Comparison of ENCODE assay signal across 1 cellular context in genomic region chr13:44449999-44450821, GRCh38.
TF ChIP-seq lines count a peak whose summit lies in the region.

No MANE protein-coding gene starts in this region.

TF ChIP-seq in HepG2, 621 proteins besides CTCF, POLR2A, EP300 and RAD21 (continued from another document and continues in another):
- TF ChIP-seq ARID5B (CRISPR knock-in tag; IDR thresholded peaks at IDR 0.05) (peak; percentile 69), ZNF382 (CRISPR knock-in tag; IDR thresholded peaks at IDR 0.05; ENCODE audit: borderline replicate concordance) (no peak), TFE3 (CRISPR knock-in tag; IDR thresholded peaks at IDR 0.05) (no peak), HDAC6 (IDR thresholded peaks at IDR 0.05; ENCODE audit: low read depth, low read length) (no peak), FOSL2 (CRISPR knock-in tag; IDR thresholded peaks at IDR 0.05) (peak; percentile 85), ZNF598 (CRISPR knock-in tag; IDR thresholded peaks at IDR 0.05; ENCODE audit: borderline replicate concordance) (no peak), ATF7 (IDR thresholded peaks at IDR 0.05) (peak; percentile 72), ATF7 (CRISPR knock-in tag; IDR thresholded peaks at IDR 0.05) (no peak), ERF (CRISPR knock-in tag; IDR thresholded peaks at IDR 0.05) (no peak), ZNF576 (CRISPR knock-in tag; IDR thresholded peaks at IDR 0.05) (no peak), SKI (IDR thresholded peaks at IDR 0.05; ENCODE audit: partially characterized antibody) (no peak), CCDC6 (CRISPR knock-in tag; IDR thresholded peaks at IDR 0.05) (no peak), FOXC1 (CRISPR knock-in tag; IDR thresholded peaks at IDR 0.05; ENCODE audit: borderline replicate concordance) (no peak), XRCC5 (optimal IDR thresholded peaks at IDR 0.05; ENCODE audit: low read length) (no peak), SRSF1 (optimal IDR thresholded peaks at IDR 0.05; ENCODE audit: low read depth, low read length) (no peak), DRAP1 (CRISPR knock-in tag; IDR thresholded peaks at IDR 0.05) (no peak), REST (IDR thresholded peaks at IDR 0.05; ENCODE audit: borderline replicate concordance in 1 of 2, low read depth in 1 of 2, low read length in 2 of 2) (no peak), ZNF788 (CRISPR knock-in tag; IDR thresholded peaks at IDR 0.05; ENCODE audit: borderline replicate concordance) (no peak), ZNF160 (CRISPR knock-in tag; IDR thresholded peaks at IDR 0.05) (no peak), ATF2 (CRISPR knock-in tag; IDR thresholded peaks at IDR 0.05) (no peak), PRDM10 (CRISPR knock-in tag; IDR thresholded peaks at IDR 0.05; ENCODE audit: low read depth) (no peak), GRHL1 (CRISPR knock-in tag; conservative IDR thresholded peaks at IDR 0.05) (no peak), TEAD2 (CRISPR knock-in tag; IDR thresholded peaks at IDR 0.05) (no peak), ZNF766 (CRISPR knock-in tag; IDR thresholded peaks at IDR 0.05; ENCODE audit: borderline replicate concordance) (no peak), ZNF615 (CRISPR knock-in tag; IDR thresholded peaks at IDR 0.05; ENCODE audit: borderline replicate concordance) (no peak), ZGPAT (CRISPR knock-in tag; IDR thresholded peaks at IDR 0.05) (0 out of 2 replicates have a peak, but pooled peaks have one; percentile 32), DMAP1 (CRISPR knock-in tag; IDR thresholded peaks at IDR 0.05) (0 out of 2 replicates have a peak, but pooled peaks have one; percentile 55), JUND (CRISPR knock-in tag; IDR thresholded peaks at IDR 0.05) (no peak), THAP11 (CRISPR knock-in tag; IDR thresholded peaks at IDR 0.05) (0 out of 2 replicates have a peak, but pooled peaks have one; percentile 39), LCORL (IDR thresholded peaks at IDR 0.05) (no peak), LCORL (CRISPR knock-in tag; IDR thresholded peaks at IDR 0.05) (peak; percentile 66; the same call in 1 of the 2 replicates), MNT (IDR thresholded peaks at IDR 0.05) (no peak), E2F1 (CRISPR knock-in tag; IDR thresholded peaks at IDR 0.05) (no peak), PRMT3 (CRISPR knock-in tag; IDR thresholded peaks at IDR 0.05; ENCODE audit: borderline replicate concordance, low read depth) (no peak), HDAC2 (CRISPR knock-in tag; IDR thresholded peaks at IDR 0.05) (peak; percentile 43; the same call in 1 of the 2 replicates)
